ENCODE assay signal across 9 cellular contexts in genomic region chr21:29499734-29500343, GRCh38.
A peak's percentile ranks its signal among the peaks of the same experiment; 100 is the strongest.
DNase-seq lines count a peak whose midpoint lies in the region; ATAC-seq and TF ChIP-seq lines count a peak whose summit lies in the region.
"Had no signal": no experiment of that assay in that cellular context is flagged by ENCODE, and none has a peak within 500 bp of the region (broad histone marks: within the 10 kb centered on the region; RNA-seq: fewer than 3 reads in every experiment).

No MANE protein-coding gene starts in this region.

- no peak overlapping the region for H3K4me3 ChIP-seq in coronary artery
- H3K4me3 ChIP-seq in uterus: no peak overlapping the region
- H3K4me3 ChIP-seq: BLaER1 had no signal

- no peaks in the 10 kb centered on the region for H3K9me3 ChIP-seq in uterus

- no peak for TF ChIP-seq POLR2A in uterus (IDR thresholded peaks at IDR 0.05)

- H3K27ac ChIP-seq in coronary artery (no peak overlapping the region), uterus (no peak overlapping the region)
- H3K27ac ChIP-seq: BLaER1 had no signal

- DNase-seq in NCI-H1417 (lab: John Stamatoyannopoulos, UW): peak in 2 of 3 experiments; percentile 25 to 35
- no peak for DNase-seq in NCI-H1417 treated with DMSO at 0.1 percent for 48 hours (lab: John Stamatoyannopoulos, UW)
- peak; percentile 25 for DNase-seq in HuH-7.5 (ENCODE audit: low spot score)
- DNase-seq in T1000 (lab: John Stamatoyannopoulos, UW): peak; percentile 28
- peak; percentile 79 for DNase-seq in iPS-NIHi7 (ENCODE audit: extremely low spot score)
- DNase-seq in coronary artery (ENCODE audit: low spot score): no peak
- DNase-seq in uterus: no peak

- H3K4me1 ChIP-seq in uterus: no peaks in the 10 kb centered on the region
- H3K4me1 ChIP-seq: BLaER1 had no signal

- TF ChIP-seq CTCF in coronary artery (IDR thresholded peaks at IDR 0.05) (no peak), uterus (IDR thresholded peaks at IDR 0.05) (no peak)

- ATAC-seq in HG03025 (IDR thresholded peaks at IDR 0.05; ENCODE audit: low FRiP score, unreplicated experiment): no peak

- H3K36me3 ChIP-seq in uterus: no peaks in the 10 kb centered on the region

- intact Hi-C loops in uterus (cut with DNase I; ENCODE audit: low total_unique reads): no loop called here

- H3K27me3 ChIP-seq in uterus: no peaks in the 10 kb centered on the region
- H3K27me3 ChIP-seq: BLaER1 had no signal

Comparison
In these comparisons a context has a peak if more than half of its experiments do, and no peak if none do; other contexts are left out.
1. DNase-seq: peak in NCI-H1417 (2 of 3), HuH-7.5 (single experiment), T1000 (single experiment) and iPS-NIHi7 (single experiment); none in NCI-H1417 treated with DMSO at 0.1 percent for 48 hours (single experiment), coronary artery (single experiment) and uterus (0 of 2).